In genomic region chr1:93805027-93805426, GRCh38 we compare ENCODE assay signal across 21 cellular contexts.
DNase-seq lines count a peak whose midpoint lies in the region; ATAC-seq and TF ChIP-seq lines count a peak whose summit lies in the region.
"Had no signal": no experiment of that assay in that cellular context is flagged by ENCODE, and none has a peak within 500 bp of the region (broad histone marks: within the 10 kb centered on the region; RNA-seq: fewer than 3 reads in every experiment).

No MANE protein-coding gene starts in this region.

- H3K4me3 ChIP-seq in right atrium auricular region (no peak overlapping the region), left lung (no peak overlapping the region), transverse colon (no peak overlapping the region)
- H3K4me3 ChIP-seq: upper lobe of right lung had no signal

- peak overlapping the region; percentile 37 for H3K27ac Mint-ChIP-seq in chondrocyte (ENCODE audit: unreplicated experiment)
- H3K27ac Mint-ChIP-seq: activated CD8-positive, alpha-beta T cell treated with anti-CD3 and anti-CD28 coated beads, Interleukin-2, amount 10 ng/mL, durations not matched to agents 7 days and 5 days; activated T-helper 2 cell treated with anti-CD3 and anti-CD28 coated beads, Interferon-gamma antibody, Interleukin-2, Interleukin-4, amounts not matched to agents 10 μg/mL and 5 μg/mL and 100 μg/mL, durations not matched to agents 14 hours and 24 hours and 36 hours; naive thymus-derived CD8-positive, alpha-beta T cell had no signal

- peaks cover 14% of the 10 kb centered on the region for H3K9me3 Mint-ChIP-seq in chondrocyte (ENCODE audit: low read depth)

- H3K4me3 Mint-ChIP-seq in chondrocyte (ENCODE audit: unreplicated experiment) = no peak overlapping the region
- H3K4me3 Mint-ChIP-seq: activated CD8-positive, alpha-beta T cell treated with anti-CD3 and anti-CD28 coated beads, Interleukin-2, amount 10 ng/mL, durations not matched to agents 7 days and 5 days; naive thymus-derived CD8-positive, alpha-beta T cell had no signal

- DNase-seq in right atrium auricular region (ENCODE audit: low spot score) (no peak), Right ventricle myocardium inferior (ENCODE audit: missing footprints) (no peak), chondrocyte (ENCODE audit: low spot score) (no peak), left lung (no peak), transverse colon (no peak)
- no peak for DNase-seq in activated CD4-positive, CD25-positive, alpha-beta regulatory T cell (lab: John Stamatoyannopoulos, UW)
- no peak for DNase-seq in activated naive CD4-positive, alpha-beta T cell (lab: John Stamatoyannopoulos, UW)
- DNase-seq: activated CD8-positive, alpha-beta T cell treated with anti-CD3 and anti-CD28 coated beads, Interleukin-2, amount 10 ng/mL, durations not matched to agents 7 days and 5 days; aorta; effector CD8-positive, alpha-beta T cell; GDM1; hippocampal formation; left ventricle myocardium superior; MM.1S; naive thymus-derived CD8-positive, alpha-beta T cell; NCI-H2081 treated with DMSO at 0.1 percent for 48 hours; NCI-H82; stimulated activated CD4-positive, alpha-beta T cell treated with anti-CD3 and anti-CD28 coated beads, Interleukin-4, amount 100 ng/mL, for 24 hours; upper lobe of right lung had no signal

- intact Hi-C loops in Right ventricle myocardium inferior (cut with DNase I) = no loop called here
- intact Hi-C loops in left lung (cut with DNase I) = no loop called here
- intact Hi-C loops in transverse colon (cut with DNase I; ENCODE audit: low total_unique reads) = no loop called here

- H3K36me3 ChIP-seq in right atrium auricular region (no peaks in the 10 kb centered on the region), left lung (no peaks in the 10 kb centered on the region), transverse colon (no peaks in the 10 kb centered on the region)
- H3K36me3 ChIP-seq: upper lobe of right lung had no signal

- H3K27me3 ChIP-seq in right atrium auricular region = no peaks in the 10 kb centered on the region
- no peaks in the 10 kb centered on the region for H3K27me3 ChIP-seq in left lung
- no peaks in the 10 kb centered on the region for H3K27me3 ChIP-seq in transverse colon
- H3K27me3 ChIP-seq: upper lobe of right lung had no signal

- in situ Hi-C loops in transverse colon (cut with MboI; ENCODE audit: low pct_ligation_motif_present in 1 of 4, low pct_unique_long_range_greater_than_20kb in 1 of 4, low sequenced_read_pairs in 3 of 4) = loop anchor here in 3 of 4 donors (10.0 to 25.0 kb wide), 3 partner anchors 170 to 493 kb away; partner anchors contain the start of gene FNBP1L (in 1 of the 3)

- TF ChIP-seq POLR2A in transverse colon (IDR thresholded peaks at IDR 0.05) = no peak

- ATAC-seq in Right ventricle myocardium inferior (no peak), left lung (peak; percentile 48), GM21360 (IDR thresholded peaks at IDR 0.05; ENCODE audit: unreplicated experiment) (no peak)
- ATAC-seq: activated CD8-positive, alpha-beta T cell treated with anti-CD3 and anti-CD28 coated beads, Interleukin-2, amount 10 ng/mL, durations not matched to agents 7 days and 5 days; naive thymus-derived CD8-positive, alpha-beta T cell had no signal

- peaks cover 9% of the 10 kb centered on the region for H3K36me3 Mint-ChIP-seq in chondrocyte (ENCODE audit: low read depth)

- H3K4me1 Mint-ChIP-seq in chondrocyte (ENCODE audit: low read depth) = peaks cover 27% of the 10 kb centered on the region
- H3K4me1 Mint-ChIP-seq: naive thymus-derived CD8-positive, alpha-beta T cell had no signal

- H3K4me1 ChIP-seq in right atrium auricular region (peaks cover 0 to 16% of the 10 kb centered on the region in 2 donors), left lung (peaks cover 0 to 13% of the 10 kb centered on the region in 2 donors), transverse colon (no peaks in the 10 kb centered on the region)

- H3K27me3 Mint-ChIP-seq in chondrocyte (ENCODE audit: low read depth) = no peaks in the 10 kb centered on the region

- H3K9me3 ChIP-seq in right atrium auricular region (peaks cover 0 to 11% of the 10 kb centered on the region in 2 donors), left lung (peaks cover 0 to 5% of the 10 kb centered on the region in 2 donors), transverse colon (peaks cover 0 to 4% of the 10 kb centered on the region in 2 donors)
- H3K9me3 ChIP-seq: upper lobe of right lung had no signal

- TF ChIP-seq CTCF in right atrium auricular region (IDR thresholded peaks at IDR 0.05) (no peak), chondrocyte (IDR thresholded peaks at IDR 0.05) (no peak), left lung (IDR thresholded peaks at IDR 0.05) (no peak), transverse colon (IDR thresholded peaks at IDR 0.05) (no peak)

- H3K27ac ChIP-seq in right atrium auricular region = peak overlapping the region; percentile 43 to 61
- peak overlapping the region; percentile 22 to 38 for H3K27ac ChIP-seq in left lung
- peak overlapping the region in 2 of 4 donors; percentile 10 to 25 for H3K27ac ChIP-seq in transverse colon
- H3K27ac ChIP-seq: upper lobe of right lung had no signal

- no peak for TF ChIP-seq EP300 in transverse colon (IDR thresholded peaks at IDR 0.05; ENCODE audit: low read depth)
